ENCODE assay signal across 15 cellular contexts in genomic region chr15:73987646-73988045, GRCh38. TPM values are rescaled to one million over a fixed set of nuclear protein-coding genes. Genes with fewer than 3 reads are reported as not detected.
DNase-seq lines count a peak whose midpoint lies in the region; ATAC-seq and TF ChIP-seq lines count a peak whose summit lies in the region.
"Had no signal": no experiment of that assay in that cellular context is flagged by ENCODE, and none has a peak within 500 bp of the region (broad histone marks: within the 10 kb centered on the region; RNA-seq: fewer than 3 reads in every experiment).

No MANE protein-coding gene starts in this region.

- 40 to 49% methylated on average over 4 of the region's 4 CpGs for WGBS in tibial nerve, 2 donors

- intact Hi-C loops in activated naive CD4-positive, alpha-beta T cell treated with anti-CD3 and anti-CD28 coated beads for 36 hours (cut with micrococcal nuclease), result no loop called here

- TF ChIP-seq CTCF in chondrocyte (IDR thresholded peaks at IDR 0.05) (no peak), neural crest cell (conservative IDR thresholded peaks at IDR 0.05) (no peak), tibial nerve (IDR thresholded peaks at IDR 0.05) (no peak)

- H3K27me3 Mint-ChIP-seq in activated naive CD4-positive, alpha-beta T cell treated with anti-CD3 and anti-CD28 coated beads for 36 hours (ENCODE audit: low read depth), result no peaks in the 10 kb centered on the region
- no peaks in the 10 kb centered on the region for H3K27me3 Mint-ChIP-seq in chondrocyte (ENCODE audit: low read depth)
- no peaks in the 10 kb centered on the region for H3K27me3 Mint-ChIP-seq in neural crest cell (ENCODE audit: low read depth)
- H3K27me3 Mint-ChIP-seq: activated naive CD4-positive, alpha-beta T cell treated with anti-CD3 and anti-CD28 coated beads, Interleukin-2, amount 50 U/mL, for 24 hours; progenitor cell of endocrine pancreas had no signal

- no peak for DNase-seq in activated naive CD4-positive, alpha-beta T cell treated with anti-CD3 and anti-CD28 coated beads for 36 hours
- DNase-seq in activated naive CD4-positive, alpha-beta T cell treated with Interleukin-2 at 50 U/mL for 16 hours, result no peak
- no peak for DNase-seq in chondrocyte (ENCODE audit: low spot score)
- DNase-seq in neural crest cell (ENCODE audit: low read depth, low spot score), result no peak
- no peak for DNase-seq in tibial nerve (ENCODE audit: low spot score in 2 of 2)
- no peak for DNase-seq in activated gamma-delta T cell treated with Interleukin-2 at 50 U/mL for 16 hours
- DNase-seq in stimulated activated CD8-positive, alpha-beta memory T cell treated with anti-CD3 and anti-CD28 coated beads, Interleukin-4, amount 100 ng/mL, for 48 hours, result no peak
- DNase-seq: cerebellar nuclear complex; H9; midbrain; stimulated activated CD4-positive, alpha-beta T cell treated with anti-CD3 and anti-CD28 coated beads, Interleukin-4, amount 100 ng/mL, for 4 hours; stimulated activated naive CD8-positive, alpha-beta T cell treated with anti-CD3 and anti-CD28 coated beads, Interleukin-15, Interleukin-2, amounts not matched to agents 100 U/mL and 50 U/mL, for 24 hours had no signal

- CTCF ChIA-PET in activated naive CD4-positive, alpha-beta T cell treated with anti-CD3 and anti-CD28 coated beads for 36 hours (lab: Charles Lee), result no interaction called here

- no peak overlapping the region for H3K4me3 ChIP-seq in tibial nerve

- no peak overlapping the region for H3K4me3 Mint-ChIP-seq in activated naive CD4-positive, alpha-beta T cell treated with anti-CD3 and anti-CD28 coated beads for 36 hours
- H3K4me3 Mint-ChIP-seq in chondrocyte (ENCODE audit: unreplicated experiment) (no peak overlapping the region), neural crest cell (no peak overlapping the region)
- H3K4me3 Mint-ChIP-seq: activated naive CD4-positive, alpha-beta T cell treated with anti-CD3 and anti-CD28 coated beads, Interleukin-2, amount 50 U/mL, for 24 hours; H9 had no signal

- no peak for TF ChIP-seq EP300 in tibial nerve (IDR thresholded peaks at IDR 0.05)

- H3K27me3 ChIP-seq in tibial nerve, result no peaks in the 10 kb centered on the region

- H3K27ac Mint-ChIP-seq in activated naive CD4-positive, alpha-beta T cell treated with anti-CD3 and anti-CD28 coated beads for 36 hours, result peak overlapping the region; percentile 46
- peak overlapping the region; percentile 66 for H3K27ac Mint-ChIP-seq in chondrocyte (ENCODE audit: unreplicated experiment)
- H3K27ac Mint-ChIP-seq in neural crest cell (ENCODE audit: unreplicated experiment), result peak overlapping the region; percentile 77
- H3K27ac Mint-ChIP-seq: activated naive CD4-positive, alpha-beta T cell treated with anti-CD3 and anti-CD28 coated beads, Interleukin-2, amount 50 U/mL, for 24 hours; progenitor cell of endocrine pancreas had no signal

- H3K27ac ChIP-seq in tibial nerve, result peak overlapping the region in 3 of 4 donors; percentile 25 to 92 (median 92)

- no peak for TF ChIP-seq POLR2A in tibial nerve (IDR thresholded peaks at IDR 0.05)

- peaks cover 43% of the 10 kb centered on the region for H3K4me1 Mint-ChIP-seq in activated naive CD4-positive, alpha-beta T cell treated with anti-CD3 and anti-CD28 coated beads for 36 hours (ENCODE audit: low read depth)
- H3K4me1 Mint-ChIP-seq in chondrocyte (ENCODE audit: low read depth) (peaks cover 92% of the 10 kb centered on the region), neural crest cell (peaks cover 12% of the 10 kb centered on the region)

- H3K36me3 ChIP-seq in tibial nerve, result peaks cover 0 to 48% (median 0%) of the 10 kb centered on the region in 3 donors

- H3K9me3 ChIP-seq in tibial nerve, result no peaks in the 10 kb centered on the region

- H3K4me1 ChIP-seq in tibial nerve, result peaks cover 10 to 94% (median 63%) of the 10 kb centered on the region in 4 donors

- H3K9me3 Mint-ChIP-seq in activated naive CD4-positive, alpha-beta T cell treated with anti-CD3 and anti-CD28 coated beads for 36 hours, result no peaks in the 10 kb centered on the region
- H3K9me3 Mint-ChIP-seq in chondrocyte (ENCODE audit: low read depth), result no peaks in the 10 kb centered on the region
- H3K9me3 Mint-ChIP-seq in neural crest cell, result no peaks in the 10 kb centered on the region
- H3K9me3 Mint-ChIP-seq: activated naive CD4-positive, alpha-beta T cell treated with anti-CD3 and anti-CD28 coated beads, Interleukin-2, amount 50 U/mL, for 24 hours; H9 had no signal

- peaks cover 6% of the 10 kb centered on the region for H3K36me3 Mint-ChIP-seq in activated naive CD4-positive, alpha-beta T cell treated with anti-CD3 and anti-CD28 coated beads for 36 hours (ENCODE audit: low read depth)
- peaks cover 5% of the 10 kb centered on the region for H3K36me3 Mint-ChIP-seq in chondrocyte (ENCODE audit: low read depth)
- H3K36me3 Mint-ChIP-seq in neural crest cell (ENCODE audit: low read depth), result no peaks in the 10 kb centered on the region

- ATAC-seq in HG03469 (IDR thresholded peaks at IDR 0.05; ENCODE audit: unreplicated experiment), result no peak
- ATAC-seq: stimulated activated naive CD8-positive, alpha-beta T cell treated with anti-CD3 and anti-CD28 coated beads, Interleukin-15, Interleukin-2, amounts not matched to agents 100 U/mL and 50 U/mL, for 24 hours had no signal

RNA-seq across cellular contexts. Expression of gene STOML1, which starts 4.4 kb away (rescaled TPM):
- 1 to 10 TPM; 8.7 to 9.5 TPM for total RNA-seq in activated naive CD4-positive, alpha-beta T cell treated with anti-CD3 and anti-CD28 coated beads for 36 hours
- 18.0 to 26.4 TPM (median 18.9 TPM) in 3 replicates for total RNA-seq in chondrocyte
- total RNA-seq in neural crest cell, result 8.7 and 9.7 TPM in 2 replicates
- 10 to 100 TPM; 16.6 to 29.1 (median 21.5) TPM for total RNA-seq in tibial nerve

RNA-seq across cellular contexts. Expression of gene PML, which starts 6.9 kb away (rescaled TPM):
- total RNA-seq in activated naive CD4-positive, alpha-beta T cell treated with anti-CD3 and anti-CD28 coated beads for 36 hours, result 10 to 100 TPM; 69.6 to 70.2 TPM
- total RNA-seq in chondrocyte, result 38.8 to 44.3 TPM (median 40.0 TPM) in 3 replicates
- 30.6 and 38.0 TPM in 2 replicates for total RNA-seq in neural crest cell
- total RNA-seq in tibial nerve, result 100 to 1,000 TPM in 2 of 4 donors, 10 to 100 TPM in 2; 69.3 to 159 (median 89.4) TPM
